ENCODE assay signal across 16 cellular contexts in genomic region chr15:77915261-77915960, GRCh38.
"Had no signal": no experiment of that assay in that cellular context is flagged by ENCODE, and none has a peak within 500 bp of the region (broad histone marks: within the 10 kb centered on the region; RNA-seq: fewer than 3 reads in every experiment).

No MANE protein-coding gene starts in this region.

- H3K4me2 ChIP-seq: SK-N-SH had no signal

- H3K9me3 ChIP-seq: SK-N-SH had no signal

- H3K4me3 ChIP-seq: cardiac muscle cell had no signal

- H3K9ac ChIP-seq: SK-N-SH had no signal

- DNase-seq: activated CD4-positive, alpha-beta T cell treated with anti-CD3 and anti-CD28 coated beads, Interleukin-2, amount 50 U/mL, for 1 hour; activated CD4-positive, CD25-positive, alpha-beta regulatory T cell; activated naive CD4-positive, alpha-beta T cell; immature natural killer cell; natural killer cell; nucleus accumbens; SK-N-SH; stimulated activated CD4-positive, alpha-beta T cell treated with anti-CD3 and anti-CD28 coated beads, Interleukin-2, amount 100 ng/mL, for 24 hours; stimulated activated naive CD4-positive, alpha-beta T cell; trophoblast cell had no signal

- H3K36me3 Mint-ChIP-seq: immature natural killer cell, natural killer cell had no signal

- H3K36me3 ChIP-seq: cardiac muscle cell had no signal

- ATAC-seq: esophagus mucosa, natural killer cell, right cardiac atrium, T-helper 17 cell had no signal

- H3K4me3 Mint-ChIP-seq: dendritic cell treated with granulocyte-macrophage colony-stimulating factor and Interleukin-4, amounts not matched to agents 40 ng/mL and 50 ng/mL, for 4 days; immature natural killer cell; natural killer cell; T-helper 17 cell had no signal

- H3K9me3 Mint-ChIP-seq: dendritic cell treated with granulocyte-macrophage colony-stimulating factor and Interleukin-4, amounts not matched to agents 40 ng/mL and 50 ng/mL, for 4 days; immature natural killer cell; natural killer cell had no signal

- H3K27me3 ChIP-seq: cardiac muscle cell had no signal

- H3K27ac ChIP-seq: cardiac muscle cell had no signal

- H3K4me1 Mint-ChIP-seq: immature natural killer cell had no signal

- H3K27ac Mint-ChIP-seq: dendritic cell treated with granulocyte-macrophage colony-stimulating factor and Interleukin-4, amounts not matched to agents 40 ng/mL and 50 ng/mL, for 4 days; immature natural killer cell; natural killer cell; progenitor cell of endocrine pancreas; T-helper 17 cell had no signal
